In the genomic region with DNA sequence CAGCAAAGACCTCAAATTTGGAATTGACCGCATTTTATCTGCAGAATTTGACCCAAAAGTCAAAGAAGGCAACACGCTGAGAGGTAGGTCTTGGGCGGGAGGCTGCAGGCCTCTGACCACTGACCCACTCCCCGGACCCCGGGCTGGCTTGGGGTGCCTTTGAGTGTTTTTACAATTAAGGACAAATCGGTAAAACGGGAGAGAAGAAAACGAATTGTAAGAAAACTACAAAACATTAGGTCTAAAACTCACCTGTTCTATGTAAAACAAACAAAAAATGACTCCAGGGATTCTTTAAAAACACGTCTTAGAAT, we compare ENCODE assay signal across 9 cellular contexts. TPM values are rescaled to one million over a fixed set of nuclear protein-coding genes. Genes with fewer than 3 reads are reported as not detected.
DNase-seq lines count a peak whose midpoint lies in the region; ATAC-seq and TF ChIP-seq lines count a peak whose summit lies in the region.
"Had no signal": no experiment of that assay in that cellular context is flagged by ENCODE, and none has a peak within 500 bp of the region (broad histone marks: within the 10 kb centered on the region; RNA-seq: fewer than 3 reads in every experiment).

No MANE protein-coding gene starts in this region.

- H3K27ac ChIP-seq in ACC112 (ENCODE audit: low read depth, low read length) (peak overlapping the region; percentile 80), coronary artery (peak overlapping the region; percentile 92 to 98)

- H3K4me3 Mint-ChIP-seq in IgD-negative memory B cell = peak overlapping the region; percentile 89 to 96 (median 94)
- peak overlapping the region; percentile 58 to 85 (median 70) for H3K4me3 Mint-ChIP-seq in naive thymus-derived CD8-positive, alpha-beta T cell

- TF ChIP-seq CTCF in coronary artery (IDR thresholded peaks at IDR 0.05) (no peak), omental fat pad (IDR thresholded peaks at IDR 0.05) (no peak)

- H3K4me1 Mint-ChIP-seq in IgD-negative memory B cell = peaks cover 20 to 36% (median 27%) of the 10 kb centered on the region in 3 donors
- H3K4me1 Mint-ChIP-seq in naive thymus-derived CD8-positive, alpha-beta T cell = peaks cover 9 to 49% (median 36%) of the 10 kb centered on the region in 4 donors

- H3K36me3 ChIP-seq in ACC112 (ENCODE audit: insufficient read depth, low read length) = no peaks in the 10 kb centered on the region

- H3K27me3 Mint-ChIP-seq in IgD-negative memory B cell = peaks cover 13% of the 10 kb centered on the region
- H3K27me3 Mint-ChIP-seq in naive thymus-derived CD8-positive, alpha-beta T cell = peaks cover 36 to 93% (median 72%) of the 10 kb centered on the region in 5 donors

- peaks cover 13% of the 10 kb centered on the region for H3K4me1 ChIP-seq in ACC112 (ENCODE audit: control insufficient read depth, insufficient read depth, low read length, unreplicated experiment)

- DNase-seq in coronary artery (ENCODE audit: low spot score) (no peak), omental fat pad (ENCODE audit: low spot score) (no peak), NCI-H510A treated with DMSO at 0.1 percent for 48 hours (lab: John Stamatoyannopoulos, UW) (no peak), KBM-7 (no peak)
- no peak for DNase-seq in naive thymus-derived CD8-positive, alpha-beta T cell
- no peak for DNase-seq in stimulated activated CD4-positive, alpha-beta T cell treated with anti-CD3 and anti-CD28 coated beads, Interleukin-2, amount 100 ng/mL, for 48 hours
- DNase-seq: T-helper 9 cell had no signal

- no peaks in the 10 kb centered on the region for H3K9me3 Mint-ChIP-seq in IgD-negative memory B cell
- peaks cover 0 to 3% (median 0%) of the 10 kb centered on the region in 9 donors for H3K9me3 Mint-ChIP-seq in naive thymus-derived CD8-positive, alpha-beta T cell

- H3K79me2 ChIP-seq in ACC112 (ENCODE audit: control insufficient read depth, insufficient read depth, low read length, unreplicated experiment) = peaks cover 21% of the 10 kb centered on the region

- no peak for ATAC-seq in naive thymus-derived CD8-positive, alpha-beta T cell
- no peak for ATAC-seq in omental fat pad (ENCODE audit: low FRiP score)

- peaks cover 4% of the 10 kb centered on the region for H3K36me3 Mint-ChIP-seq in IgD-negative memory B cell
- H3K36me3 Mint-ChIP-seq in naive thymus-derived CD8-positive, alpha-beta T cell = peaks cover 0 to 2% (median 0%) of the 10 kb centered on the region in 3 donors

- H3K27me3 ChIP-seq in ACC112 (ENCODE audit: insufficient read depth, low read length) = no peaks in the 10 kb centered on the region

- H2AFZ ChIP-seq in ACC112 (ENCODE audit: low read length, unreplicated experiment) = peak overlapping the region; percentile 66

- peak overlapping the region; percentile 9 to 88 (median 71) for H3K27ac Mint-ChIP-seq in IgD-negative memory B cell
- no peak overlapping the region for H3K27ac Mint-ChIP-seq in naive thymus-derived CD8-positive, alpha-beta T cell

- H3K4me3 ChIP-seq in ACC112 (ENCODE audit: low read depth, low read length) (peak overlapping the region; percentile 90), coronary artery (peak overlapping the region; percentile 89)

- in situ Hi-C loops in KBM-7 (cut with MboI; ENCODE audit: low pct_unique_long_range_greater_than_20kb, low sequenced_read_pairs) = no loop called here

- POLR2A ChIA-PET in naive thymus-derived CD8-positive, alpha-beta T cell (lab: Charles Lee) = no interaction called here

RNA-seq across cellular contexts. Expression of a gene that starts 1.1 kb away (rescaled TPM):
- polyA plus RNA-seq in IgD-negative memory B cell = 10.6 TPM
- total RNA-seq in naive thymus-derived CD8-positive, alpha-beta T cell = under 1 TPM; 0.10 to 0.33 TPM
- polyA plus RNA-seq in naive thymus-derived CD8-positive, alpha-beta T cell = not detected
- 10 to 100 TPM; 26.4 to 46.7 (median 34.5) TPM for total RNA-seq in omental fat pad

Comparison
In these comparisons a context has a peak if more than half of its experiments do, and no peak if none do; other contexts are left out.
1. H3K27ac Mint-ChIP-seq: peak in IgD-negative memory B cell (3 of 3); none in naive thymus-derived CD8-positive, alpha-beta T cell (0 of 10).
2. RNA of a gene that starts 1.1 kb away (total RNA-seq): 26.4 to 46.7 TPM in omental fat pad; 0.10 to 0.33 TPM in naive thymus-derived CD8-positive, alpha-beta T cell; every median in the first group is over 10 times any median in the second.